Comparison of ENCODE assay signal across 8 cellular contexts in the genomic region with DNA sequence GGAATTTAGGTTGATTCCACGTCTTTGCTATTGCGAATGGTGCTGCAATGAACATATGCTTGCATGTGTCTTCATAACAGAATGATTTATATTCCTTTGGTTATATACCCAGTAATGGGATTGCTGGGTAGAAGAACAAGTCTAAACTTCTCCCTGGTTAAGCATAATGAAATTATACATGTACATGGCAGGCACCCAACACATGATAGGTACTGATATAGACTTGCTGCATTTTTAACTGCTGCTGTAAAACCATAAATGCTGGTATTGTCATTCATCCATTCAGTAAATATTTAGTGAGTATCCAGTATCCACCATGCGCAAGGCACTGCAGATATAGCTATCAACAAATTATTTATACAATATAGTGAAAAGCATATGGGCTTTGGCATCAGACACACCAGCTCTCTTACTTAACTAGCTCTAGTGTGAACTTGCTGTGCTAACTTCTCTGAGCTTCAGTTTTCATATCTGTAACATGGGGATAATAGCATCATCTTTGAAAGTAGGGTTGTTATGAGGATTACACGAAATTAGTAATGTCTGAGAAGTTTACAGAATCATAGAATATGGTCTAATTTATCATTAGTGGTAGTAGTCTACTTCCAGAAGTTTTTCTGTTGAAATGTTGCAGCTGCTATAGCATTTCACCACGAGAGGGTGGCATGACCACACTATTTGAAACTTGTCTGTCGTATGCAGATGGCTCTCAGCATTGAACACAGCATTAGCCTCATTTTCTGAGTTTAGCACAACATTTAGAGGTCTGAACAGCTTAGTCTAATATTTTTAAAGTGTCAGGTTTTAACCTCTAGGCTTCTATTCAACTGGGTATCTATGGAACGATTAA. TPM values are rescaled to one million over a fixed set of nuclear protein-coding genes. Genes with fewer than 3 reads are reported as not detected.
DNase-seq lines count a peak whose midpoint lies in the region; ATAC-seq and TF ChIP-seq lines count a peak whose summit lies in the region.

No MANE protein-coding gene starts in this region.

- H3K9ac ChIP-seq in OCI-LY1 (ENCODE audit: low read length): no peak overlapping the region

- H3F3A ChIP-seq in OCI-LY1 (ENCODE audit: insufficient read depth, low read length): no peaks in the 10 kb centered on the region

- CTCF ChIA-PET in BJ (lab: Yijun Ruan, JAX): no interaction called here

- peak; percentile 85 for ATAC-seq in GM18508 (IDR thresholded peaks at IDR 0.05; ENCODE audit: insufficient read depth, unreplicated experiment)
- ATAC-seq in HG02943 (IDR thresholded peaks at IDR 0.05; ENCODE audit: low read depth, unreplicated experiment): peak; percentile 86

- DNase-seq in BJ (ENCODE audit: low read depth): no peak
- DNase-seq in epithelial cell of prostate (ENCODE audit: low read depth, low spot score): peak; percentile 41
- DNase-seq in nucleus accumbens (lab: John Stamatoyannopoulos, UW): peak in 33 of 56 donors; percentile 0 to 75 (median 14)
- no peak for DNase-seq in A172 (ENCODE audit: low spot score)
- DNase-seq in epidermal melanocyte (ENCODE audit: insufficient read length, low spot score): no peak

- POLR2A ChIA-PET in BJ (lab: Charles Lee): no interaction called here

- no peaks in the 10 kb centered on the region for H3K4me1 ChIP-seq in OCI-LY1 (ENCODE audit: insufficient read depth, low read length, severe bottlenecking)

- H4K20me1 ChIP-seq in OCI-LY1 (ENCODE audit: insufficient read depth, low read length): no peaks in the 10 kb centered on the region

- H3K4me3 ChIP-seq in BJ (ENCODE audit: low read depth, low read length) (no peak overlapping the region), OCI-LY1 (ENCODE audit: low read depth, low read length, poor library complexity, severe bottlenecking) (no peak overlapping the region)

- no peaks in the 10 kb centered on the region for H3K9me2 ChIP-seq in OCI-LY1 (ENCODE audit: low read depth, low read length)

- H3K27ac ChIP-seq in OCI-LY1 (ENCODE audit: low read depth, low read length, poor library complexity, severe bottlenecking) (no peak overlapping the region), epithelial cell of prostate (no peak overlapping the region)

- H2AFZ ChIP-seq in OCI-LY1 (ENCODE audit: low read length): no peak overlapping the region

- H3K79me2 ChIP-seq in OCI-LY1 (ENCODE audit: insufficient read depth, low read length): no peaks in the 10 kb centered on the region

- H3K27me3 ChIP-seq in BJ (ENCODE audit: control insufficient read depth, insufficient read depth, low read length): no peaks in the 10 kb centered on the region
- H3K27me3 ChIP-seq in OCI-LY1 (ENCODE audit: insufficient read depth, low read length): no peaks in the 10 kb centered on the region

- TF ChIP-seq CTCF in BJ (IDR thresholded peaks at IDR 0.05; ENCODE audit: insufficient read depth, low read depth, low read length) (peak; percentile 33), OCI-LY1 (IDR thresholded peaks at IDR 0.05; ENCODE audit: low read length) (peak; percentile 56)

- no peak overlapping the region for H3K4me2 ChIP-seq in OCI-LY1 (ENCODE audit: low read length)

- H3K9me3 ChIP-seq in OCI-LY1 (ENCODE audit: low read length): no peaks in the 10 kb centered on the region

- H3K36me3 ChIP-seq in BJ (ENCODE audit: control insufficient read depth, insufficient read depth, low read length): no peaks in the 10 kb centered on the region
- H3K36me3 ChIP-seq in OCI-LY1 (ENCODE audit: insufficient read depth, low read length): no peaks in the 10 kb centered on the region

RNA-seq across cellular contexts. Expression of a gene that starts 32.0 kb away (rescaled TPM):
- polyA plus RNA-seq in BJ (2011; rRNA removed): 21.7 and 35.5 TPM in 2 replicates
- 21.8 and 26.0 TPM in 2 replicates for polyA minus RNA-seq in BJ (2011; rRNA and poly(A)+ RNA removed)
- 28.0 and 40.0 TPM in 2 replicates for total RNA-seq in A172 (2014; rRNA removed; shearing (Covaris generic))

Comparison
In these comparisons a context has a peak if more than half of its experiments do, and no peak if none do; other contexts are left out.
1. DNase-seq: peak in epithelial cell of prostate (single experiment) and nucleus accumbens (33 of 56); none in BJ (single experiment), A172 (single experiment) and epidermal melanocyte (single experiment).